ENCODE assay signal across 30 cellular contexts in the genomic region with DNA sequence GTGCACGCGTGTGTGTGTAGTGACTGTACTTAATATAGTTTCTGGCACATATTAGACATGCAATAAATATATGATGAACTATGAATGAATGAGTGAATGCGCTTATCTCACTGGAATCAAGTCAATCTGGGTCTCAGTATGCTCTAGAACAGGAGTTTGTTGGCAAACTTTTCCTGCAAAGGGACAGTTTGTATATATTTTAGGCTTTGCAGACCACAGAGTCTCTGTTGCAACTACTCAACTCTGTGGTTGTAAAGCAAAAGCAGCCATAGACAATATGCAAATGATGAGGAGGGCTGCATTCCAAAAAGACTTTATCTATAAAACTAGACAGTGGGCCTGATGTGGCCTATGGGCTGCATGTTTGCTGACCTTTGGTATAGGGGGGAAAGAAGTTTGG.
"Had no signal": no experiment of that assay in that cellular context is flagged by ENCODE, and none has a peak within 500 bp of the region (broad histone marks: within the 10 kb centered on the region; RNA-seq: fewer than 3 reads in every experiment).

No MANE protein-coding gene starts in this region.

- H3K27me3 ChIP-seq: brain microvascular endothelial cell, gastroesophageal sphincter, heart right ventricle had no signal

- H3K9me3 ChIP-seq: gastroesophageal sphincter, heart right ventricle had no signal

- H3K9me3 Mint-ChIP-seq: activated CD4-positive, alpha-beta memory T cell treated with anti-CD3 and anti-CD28 coated beads, Interleukin-2, amount 10 ng/mL, durations not matched to agents 7 days and 5 days; activated CD4-positive, alpha-beta T cell treated with anti-CD3 and anti-CD28 coated beads, Interleukin-2, amount 10 ng/mL, durations not matched to agents 7 days and 5 days; activated naive CD4-positive, alpha-beta T cell treated with anti-CD3 and anti-CD28 coated beads, Interleukin-2, amount 10 ng/mL, durations not matched to agents 7 days and 5 days; activated naive CD4-positive, alpha-beta T cell treated with anti-CD3 and anti-CD28 coated beads, Interleukin-2, amount 50 U/mL, for 72 hours; activated naive CD8-positive, alpha-beta T cell treated with anti-CD3 and anti-CD28 coated beads, Interleukin-2, amount 10 ng/mL, durations not matched to agents 7 days and 5 days; activated T-cell treated with anti-CD3 and anti-CD28 coated beads, Interleukin-2, amount 50 U/mL, for 24 hours; activated T-cell treated with anti-CD3 and anti-CD28 coated beads, Interleukin-2, amount 50 U/mL, for 72 hours; central memory CD8-positive, alpha-beta T cell; dendritic cell treated with granulocyte-macrophage colony-stimulating factor and Interleukin-4, amounts not matched to agents 40 ng/mL and 50 ng/mL, for 4 days; endodermal cell; T-helper 2 cell treated with Interferon-gamma antibody and Interleukin-4, amounts not matched to agents 5 μg/mL and 100 μg/mL, for 36 hours had no signal

- H3K4me1 Mint-ChIP-seq: activated CD4-positive, alpha-beta memory T cell treated with anti-CD3 and anti-CD28 coated beads, Interleukin-2, amount 10 ng/mL, durations not matched to agents 7 days and 5 days; activated CD4-positive, alpha-beta T cell treated with anti-CD3 and anti-CD28 coated beads for 36 hours; activated CD4-positive, alpha-beta T cell treated with anti-CD3 and anti-CD28 coated beads, Interleukin-2, amount 10 ng/mL, durations not matched to agents 7 days and 5 days; activated naive CD4-positive, alpha-beta T cell treated with anti-CD3 and anti-CD28 coated beads, Interleukin-2, amount 10 ng/mL, durations not matched to agents 7 days and 5 days; activated naive CD8-positive, alpha-beta T cell treated with anti-CD3 and anti-CD28 coated beads, Interleukin-2, amount 10 ng/mL, durations not matched to agents 7 days and 5 days; central memory CD8-positive, alpha-beta T cell; T-helper 17 cell had no signal

- H3K36me3 Mint-ChIP-seq: activated naive CD4-positive, alpha-beta T cell treated with anti-CD3 and anti-CD28 coated beads, Interleukin-2, amount 10 ng/mL, durations not matched to agents 7 days and 5 days; activated naive CD4-positive, alpha-beta T cell treated with anti-CD3 and anti-CD28 coated beads, Interleukin-2, amount 50 U/mL, for 72 hours; activated naive CD8-positive, alpha-beta T cell treated with anti-CD3 and anti-CD28 coated beads, Interleukin-2, amount 10 ng/mL, durations not matched to agents 7 days and 5 days had no signal

- DNase-seq: activated CD4-positive, alpha-beta memory T cell treated with anti-CD3 and anti-CD28 coated beads, Interleukin-2, amount 10 ng/mL, durations not matched to agents 7 days and 5 days; activated CD4-positive, alpha-beta T cell treated with anti-CD3 and anti-CD28 coated beads for 36 hours; activated CD4-positive, alpha-beta T cell treated with anti-CD3 and anti-CD28 coated beads, Interleukin-2, amount 10 ng/mL, durations not matched to agents 7 days and 5 days; activated CD4-positive, alpha-beta T cell treated with anti-CD3 and anti-CD28 coated beads, Interleukin-2, amount 50 U/mL, for 4 hours; activated CD4-positive, CD25-positive, alpha-beta regulatory T cell; activated CD4-positive, CD25-positive, alpha-beta regulatory T cell treated with anti-CD3 and anti-CD28 coated beads, Interleukin-2, amount 50 U/mL, for 72 hours; activated CD8-positive, alpha-beta memory T cell treated with anti-CD3 and anti-CD28 coated beads, Interleukin-2, amount 50 U/mL, for 48 hours; activated gamma-delta T cell; activated naive CD4-positive, alpha-beta T cell; activated naive CD4-positive, alpha-beta T cell treated with anti-CD3 and anti-CD28 coated beads, Interleukin-2, amount 10 ng/mL, durations not matched to agents 7 days and 5 days; activated naive CD8-positive, alpha-beta T cell treated with anti-CD3 and anti-CD28 coated beads, Interleukin-2, amount 10 ng/mL, durations not matched to agents 7 days and 5 days; activated T-cell treated with anti-CD3 and anti-CD28 coated beads for 4 hours; activated T-cell treated with anti-CD3 and anti-CD28 coated beads, Interleukin-2, amount 50 U/mL, for 24 hours; activated T-cell treated with anti-CD3 and anti-CD28 coated beads, Interleukin-2, amount 50 U/mL, for 72 hours; anterior cingulate cortex; brain microvascular endothelial cell; dorsolateral prefrontal cortex; effector memory CD4-positive, alpha-beta T cell; endodermal cell; foreskin melanocyte; heart right ventricle; T-helper 1 cell; T-helper 17 cell had no signal

- H3K36me3 ChIP-seq: brain microvascular endothelial cell, gastroesophageal sphincter, heart right ventricle had no signal

- H3K27ac ChIP-seq: brain microvascular endothelial cell, coronary artery, dorsolateral prefrontal cortex, gastroesophageal sphincter, heart right ventricle had no signal

- H3K27ac Mint-ChIP-seq: activated CD4-positive, alpha-beta memory T cell treated with anti-CD3 and anti-CD28 coated beads, Interleukin-2, amount 10 ng/mL, durations not matched to agents 7 days and 5 days; activated CD4-positive, alpha-beta T cell treated with anti-CD3 and anti-CD28 coated beads for 36 hours; activated CD4-positive, alpha-beta T cell treated with anti-CD3 and anti-CD28 coated beads, Interleukin-2, amount 10 ng/mL, durations not matched to agents 7 days and 5 days; activated naive CD4-positive, alpha-beta T cell treated with anti-CD3 and anti-CD28 coated beads, Interleukin-2, amount 10 ng/mL, durations not matched to agents 7 days and 5 days; activated naive CD4-positive, alpha-beta T cell treated with anti-CD3 and anti-CD28 coated beads, Interleukin-2, amount 50 U/mL, for 72 hours; activated naive CD8-positive, alpha-beta T cell treated with anti-CD3 and anti-CD28 coated beads, Interleukin-2, amount 10 ng/mL, durations not matched to agents 7 days and 5 days; activated T-cell treated with anti-CD3 and anti-CD28 coated beads, Interleukin-2, amount 50 U/mL, for 24 hours; activated T-cell treated with anti-CD3 and anti-CD28 coated beads, Interleukin-2, amount 50 U/mL, for 72 hours; dendritic cell treated with granulocyte-macrophage colony-stimulating factor and Interleukin-4, amounts not matched to agents 40 ng/mL and 50 ng/mL, for 4 days; endodermal cell; T-helper 17 cell; T-helper 2 cell treated with Interferon-gamma antibody and Interleukin-4, amounts not matched to agents 5 μg/mL and 100 μg/mL, for 36 hours had no signal

- H3K27me3 Mint-ChIP-seq: activated CD4-positive, alpha-beta memory T cell treated with anti-CD3 and anti-CD28 coated beads, Interleukin-2, amount 10 ng/mL, durations not matched to agents 7 days and 5 days; activated CD4-positive, alpha-beta T cell treated with anti-CD3 and anti-CD28 coated beads for 36 hours; activated CD4-positive, alpha-beta T cell treated with anti-CD3 and anti-CD28 coated beads, Interleukin-2, amount 10 ng/mL, durations not matched to agents 7 days and 5 days; activated naive CD4-positive, alpha-beta T cell treated with anti-CD3 and anti-CD28 coated beads, Interleukin-2, amount 10 ng/mL, durations not matched to agents 7 days and 5 days; activated naive CD8-positive, alpha-beta T cell treated with anti-CD3 and anti-CD28 coated beads, Interleukin-2, amount 10 ng/mL, durations not matched to agents 7 days and 5 days; dendritic cell treated with granulocyte-macrophage colony-stimulating factor and Interleukin-4, amounts not matched to agents 40 ng/mL and 50 ng/mL, for 4 days had no signal

- H3K4me3 Mint-ChIP-seq: activated CD4-positive, alpha-beta memory T cell treated with anti-CD3 and anti-CD28 coated beads, Interleukin-2, amount 10 ng/mL, durations not matched to agents 7 days and 5 days; activated CD4-positive, alpha-beta T cell treated with anti-CD3 and anti-CD28 coated beads for 36 hours; activated CD4-positive, alpha-beta T cell treated with anti-CD3 and anti-CD28 coated beads, Interleukin-2, amount 10 ng/mL, durations not matched to agents 7 days and 5 days; activated naive CD4-positive, alpha-beta T cell treated with anti-CD3 and anti-CD28 coated beads, Interleukin-2, amount 10 ng/mL, durations not matched to agents 7 days and 5 days; activated naive CD8-positive, alpha-beta T cell treated with anti-CD3 and anti-CD28 coated beads, Interleukin-2, amount 10 ng/mL, durations not matched to agents 7 days and 5 days; activated T-cell treated with anti-CD3 and anti-CD28 coated beads, Interleukin-2, amount 50 U/mL, for 24 hours; activated T-cell treated with anti-CD3 and anti-CD28 coated beads, Interleukin-2, amount 50 U/mL, for 72 hours; central memory CD8-positive, alpha-beta T cell; dendritic cell treated with granulocyte-macrophage colony-stimulating factor and Interleukin-4, amounts not matched to agents 40 ng/mL and 50 ng/mL, for 4 days; endodermal cell; T-helper 17 cell; T-helper 2 cell treated with Interferon-gamma antibody and Interleukin-4, amounts not matched to agents 5 μg/mL and 100 μg/mL, for 36 hours had no signal

- ATAC-seq: activated CD4-positive, alpha-beta T cell treated with anti-CD3 and anti-CD28 coated beads for 36 hours; activated naive CD4-positive, alpha-beta T cell treated with anti-CD3 and anti-CD28 coated beads, Interleukin-2, amount 50 U/mL, for 72 hours; activated T-cell treated with anti-CD3 and anti-CD28 coated beads, Interleukin-2, amount 50 U/mL, for 72 hours; esophagus mucosa; gastroesophageal sphincter; heart right ventricle; T-helper 17 cell had no signal

- H3K4me3 ChIP-seq: coronary artery, dorsolateral prefrontal cortex, gastroesophageal sphincter, heart right ventricle had no signal
